ENCODE assay signal across 8 cellular contexts in genomic region chr22:50341977-50342650, GRCh38. TPM values are rescaled to one million over a fixed set of nuclear protein-coding genes. Genes with fewer than 3 reads are reported as not detected.
A peak's percentile ranks its signal among the peaks of the same experiment; 100 is the strongest.
DNase-seq lines count a peak whose midpoint lies in the region; ATAC-seq and TF ChIP-seq lines count a peak whose summit lies in the region.

No MANE protein-coding gene starts in this region.

- H3K4me1 Mint-ChIP-seq in IgD-negative memory B cell: peaks cover 1 to 11% (median 3%) of the 10 kb centered on the region in 3 donors
- H3K4me1 Mint-ChIP-seq in naive thymus-derived CD4-positive, alpha-beta T cell: peaks cover 0 to 18% (median 9%) of the 10 kb centered on the region in 7 donors

- H3K27ac Mint-ChIP-seq in IgD-negative memory B cell: peak overlapping the region; percentile 88 to 97 (median 90)
- peak overlapping the region in 7 of 9 donors; percentile 82 to 96 (median 93) for H3K27ac Mint-ChIP-seq in naive thymus-derived CD4-positive, alpha-beta T cell

- peak overlapping the region; percentile 80 for H3K4me3 ChIP-seq in AG10803 (ENCODE audit: low read length)
- H3K4me3 ChIP-seq in fibroblast of mammary gland (ENCODE audit: control insufficient read depth, low read depth, low read length): peak overlapping the region; percentile 65
- peak overlapping the region; percentile 86 for H3K4me3 ChIP-seq in naive thymus-derived CD4-positive, alpha-beta T cell (ENCODE audit: low read length)

- no peaks in the 10 kb centered on the region for H3K27me3 Mint-ChIP-seq in IgD-negative memory B cell
- H3K27me3 Mint-ChIP-seq in naive thymus-derived CD4-positive, alpha-beta T cell: no peaks in the 10 kb centered on the region

- peaks cover 0 to 5% (median 0%) of the 10 kb centered on the region in 3 experiments for H3K36me3 ChIP-seq in naive thymus-derived CD4-positive, alpha-beta T cell (ENCODE audit: control insufficient read depth in 2 of 3, insufficient read depth in 3 of 3, low read length in 3 of 3)

- TF ChIP-seq CTCF in AG10803 (conservative IDR thresholded peaks at IDR 0.05; ENCODE audit: low read length): peak; percentile 92
- peak; percentile 94 for TF ChIP-seq CTCF in fibroblast of mammary gland (conservative IDR thresholded peaks at IDR 0.05; ENCODE audit: control insufficient read depth, insufficient read depth, low read depth, low read length)

- no peaks in the 10 kb centered on the region for H3K27me3 ChIP-seq in naive thymus-derived CD4-positive, alpha-beta T cell (ENCODE audit: control insufficient read depth in 2 of 2, insufficient read depth in 2 of 2, low read length in 2 of 2)

- H3K9me3 ChIP-seq in naive thymus-derived CD4-positive, alpha-beta T cell (ENCODE audit: control insufficient read depth in 2 of 3, low read length in 3 of 3): no peaks in the 10 kb centered on the region

- POLR2A ChIA-PET in naive thymus-derived CD4-positive, alpha-beta T cell (lab: Charles Lee): interaction anchor here (0.8 to 2.2 kb wide), 9 partner anchors 9 to 279 kb away, joined by 3 to 15 read pairs (median 4); partner anchors contain the start of genes DENND6B, HDAC10, LMF2 and NCAPH2

- H3K4me1 ChIP-seq in naive thymus-derived CD4-positive, alpha-beta T cell (ENCODE audit: control insufficient read depth in 2 of 2, insufficient read depth in 2 of 2, low read length in 2 of 2): peaks cover 13 to 16% of the 10 kb centered on the region in 2 donors

- H3K36me3 Mint-ChIP-seq in IgD-negative memory B cell: no peaks in the 10 kb centered on the region
- H3K36me3 Mint-ChIP-seq in naive thymus-derived CD4-positive, alpha-beta T cell: no peaks in the 10 kb centered on the region

- no peaks in the 10 kb centered on the region for H3K9me3 Mint-ChIP-seq in IgD-negative memory B cell
- H3K9me3 Mint-ChIP-seq in naive thymus-derived CD4-positive, alpha-beta T cell: no peaks in the 10 kb centered on the region

- CTCF ChIA-PET in naive thymus-derived CD4-positive, alpha-beta T cell (lab: Charles Lee): interaction anchor here (0.6 to 2.5 kb wide), 9 partner anchors 10 to 184 kb away, joined by 3 to 18 read pairs (median 5); partner anchors contain the start of genes HDAC10, LMF2, NCAPH2 and SCO2

- H3K4me3 Mint-ChIP-seq in IgD-negative memory B cell: peak overlapping the region; percentile 81 to 95 (median 92)
- peak overlapping the region; percentile 73 to 91 (median 88) for H3K4me3 Mint-ChIP-seq in naive thymus-derived CD4-positive, alpha-beta T cell

- peak; percentile 63 for ATAC-seq in GM19035 (IDR thresholded peaks at IDR 0.05; ENCODE audit: unreplicated experiment)
- peak; percentile 71 for ATAC-seq in naive thymus-derived CD4-positive, alpha-beta T cell

- DNase-seq in AG10803 (ENCODE audit: low read depth) (peak; percentile 76), RKO (ENCODE audit: low spot score) (peak; percentile 91), fibroblast of mammary gland (ENCODE audit: low read depth) (peak; percentile 79)
- peak; percentile 73 to 79 for DNase-seq in activated T-helper 1 cell treated with anti-CD3 and anti-CD28 coated beads, Interleukin-2, amount 50 U/mL, for 16 hours (ENCODE audit: low read depth in 1 of 2, low spot score in 1 of 2)
- DNase-seq in naive thymus-derived CD4-positive, alpha-beta T cell: peak; percentile 76 to 93 (median 86)
- DNase-seq in stimulated activated CD8-positive, alpha-beta memory T cell treated with anti-CD3 and anti-CD28 coated beads, Interleukin-7, amount 100 ng/mL, for 48 hours (ENCODE audit: extremely low read depth in 1 of 2, low read depth in 1 of 2): peak; percentile 66 to 84

- intact Hi-C loops in naive thymus-derived CD4-positive, alpha-beta T cell (cut with micrococcal nuclease): loop anchor here (1.0 to 5.0 kb wide), 15 partner anchors 15 to 279 kb away; partner anchors contain the start of genes DENND6B (in 2 of the 2), LMF2 (in 1 of the 2), MAPK11 (in 1 of the 2) and SELENOO (in 1 of the 2)

- peak overlapping the region; percentile 96 for H3K27ac ChIP-seq in naive thymus-derived CD4-positive, alpha-beta T cell (ENCODE audit: low read depth, low read length)

RNA-seq across cellular contexts. Expression of gene PPP6R2, which starts 1.0 kb away (rescaled TPM):
- 27.0 TPM for polyA plus RNA-seq in IgD-negative memory B cell
- total RNA-seq in naive thymus-derived CD4-positive, alpha-beta T cell: 10 to 100 TPM; 57.8 to 88.1 (median 78.1) TPM
- 10 to 100 TPM; 17.0 to 38.8 TPM for polyA plus RNA-seq in naive thymus-derived CD4-positive, alpha-beta T cell

RNA-seq across cellular contexts. Expression of gene DENND6B, which starts 15.3 kb away (rescaled TPM):
- polyA plus RNA-seq in IgD-negative memory B cell: 1.2 TPM
- 1 to 10 TPM; 2.1 to 4.0 (median 2.8) TPM for total RNA-seq in naive thymus-derived CD4-positive, alpha-beta T cell
- polyA plus RNA-seq in naive thymus-derived CD4-positive, alpha-beta T cell: under 1 TPM; 0.19 to 0.61 TPM

RNA-seq across cellular contexts. Expression of gene PLXNB2, which starts 34.7 kb away (rescaled TPM):
- polyA plus RNA-seq in IgD-negative memory B cell: 2.7 TPM
- 100 to 1,000 TPM in 1 of 5 experiments, 10 to 100 TPM in 2, 1 to 10 TPM in 2; 2.9 to 138 (median 12.6) TPM for total RNA-seq in naive thymus-derived CD4-positive, alpha-beta T cell
- under 1 TPM; 0.05 to 0.32 TPM for polyA plus RNA-seq in naive thymus-derived CD4-positive, alpha-beta T cell

Comparison
In these comparisons a context has a peak if more than half of its experiments do, and no peak if none do; other contexts are left out.
1. Peak in every context shown above with its lines: DNase-seq, ATAC-seq, H3K4me3 ChIP-seq and H3K27ac ChIP-seq.